14 cellular contexts compared by ENCODE assay signal in genomic region chr13:26475176-26476110, GRCh38.
DNase-seq lines count a peak whose midpoint lies in the region; ATAC-seq, FAIRE-seq and TF ChIP-seq lines count a peak whose summit lies in the region.
"Had no signal": no experiment of that assay in that cellular context is flagged by ENCODE, and none has a peak within 500 bp of the region (broad histone marks: within the 10 kb centered on the region; RNA-seq: fewer than 3 reads in every experiment).

No MANE protein-coding gene starts in this region.

- H3K4me3 Mint-ChIP-seq in natural killer cell, result peak overlapping the region; percentile 68

- H3K9me3 ChIP-seq in right atrium auricular region, result no peaks in the 10 kb centered on the region
- H3K9me3 ChIP-seq: esophagus squamous epithelium had no signal

- peak; percentile 67 for DNase-seq in cardiac septum (ENCODE audit: low spot score)
- no peak for DNase-seq in left ventricle myocardium superior
- peak; percentile 30 for DNase-seq in right atrium auricular region (ENCODE audit: low spot score)
- DNase-seq in natural killer cell, result no peak
- DNase-seq in ureter (ENCODE audit: low spot score), result peak; percentile 27
- DNase-seq in D721Med (ENCODE audit: insufficient read length, low spot score), result no peak
- DNase-seq: activated T-cell treated with anti-CD3 and anti-CD28 coated beads, Interleukin-2, amount 50 U/mL, for 1 hour; DND-41; esophagus squamous epithelium; NCI-H510A; SIG-M5 had no signal

- H3K4me3 ChIP-seq in right atrium auricular region, result no peak overlapping the region

- no peak for ATAC-seq in left ventricle myocardium superior
- ATAC-seq in natural killer cell, result no peak
- no peak for ATAC-seq in HG03159 (IDR thresholded peaks at IDR 0.05; ENCODE audit: unreplicated experiment)
- ATAC-seq in HG02678 (IDR thresholded peaks at IDR 0.05; ENCODE audit: unreplicated experiment), result no peak

- H3K4me1 ChIP-seq in right atrium auricular region, result no peaks in the 10 kb centered on the region

- H3K27ac ChIP-seq in right atrium auricular region, result no peak overlapping the region
- H3K27ac ChIP-seq: brain microvascular endothelial cell had no signal

- peaks cover 10 to 19% of the 10 kb centered on the region in 2 donors for H3K4me1 Mint-ChIP-seq in natural killer cell

- H3K27me3 Mint-ChIP-seq in natural killer cell (ENCODE audit: low read depth in 2 of 2), result no peaks in the 10 kb centered on the region

- H3K36me3 Mint-ChIP-seq in natural killer cell, result no peaks in the 10 kb centered on the region

- intact Hi-C loops in cardiac septum (cut with DNase I), result no loop called here
- intact Hi-C loops in left ventricle myocardium superior (cut with micrococcal nuclease), result no loop called here
- intact Hi-C loops in natural killer cell (cut with micrococcal nuclease), result no loop called here

- FAIRE-seq in D721Med (lab: Jason Lieb, UNC), result no peak

- H3K27me3 ChIP-seq in right atrium auricular region, result no peaks in the 10 kb centered on the region
- H3K27me3 ChIP-seq: brain microvascular endothelial cell, esophagus squamous epithelium had no signal

- H3K36me3 ChIP-seq in right atrium auricular region, result no peaks in the 10 kb centered on the region
- H3K36me3 ChIP-seq: brain microvascular endothelial cell, esophagus squamous epithelium had no signal

- H3K9me3 Mint-ChIP-seq in natural killer cell, result no peaks in the 10 kb centered on the region

- H3K27ac Mint-ChIP-seq in natural killer cell, result peak overlapping the region in 1 of 2 donors; percentile 78

- TF ChIP-seq CTCF in right atrium auricular region (IDR thresholded peaks at IDR 0.05) (no peak), natural killer cell (IDR thresholded peaks at IDR 0.05) (no peak), D721Med (IDR thresholded peaks at IDR 0.05; ENCODE audit: insufficient read depth, missing control alignments) (no peak)

Comparison
In these comparisons a context has a peak if more than half of its experiments do, and no peak if none do; other contexts are left out.
1. DNase-seq: peak in cardiac septum (single experiment), right atrium auricular region (single experiment) and ureter (single experiment); none in left ventricle myocardium superior (single experiment), natural killer cell (single experiment) and D721Med (single experiment).